Comparison of ENCODE assay signal across 23 cellular contexts in genomic region chrX:19789782-19790181, GRCh38.
DNase-seq lines count a peak whose midpoint lies in the region; ATAC-seq and TF ChIP-seq lines count a peak whose summit lies in the region.
"Had no signal": no experiment of that assay in that cellular context is flagged by ENCODE, and none has a peak within 500 bp of the region (broad histone marks: within the 10 kb centered on the region; RNA-seq: fewer than 3 reads in every experiment).

No MANE protein-coding gene starts in this region.

- H3K27me3 Mint-ChIP-seq in CD4-positive, alpha-beta T cell, result no peaks in the 10 kb centered on the region
- H3K27me3 Mint-ChIP-seq in T-cell, result peaks cover 0 to 4% of the 10 kb centered on the region in 2 donors
- H3K27me3 Mint-ChIP-seq in immature natural killer cell (ENCODE audit: low read depth in 3 of 3), result peaks cover 0 to 3% (median 1%) of the 10 kb centered on the region in 3 donors
- H3K27me3 Mint-ChIP-seq: progenitor cell of endocrine pancreas had no signal

- H3K36me3 ChIP-seq in BLaER1 treated with 17β-estradiol and CSF1 and Interleukin-3, amounts not matched to agents 10 nM and 100 nM, result peaks cover 0 to 21% (median 11%) of the 10 kb centered on the region in 11 experiments; a peak in 12 of 22 replicates
- H3K36me3 ChIP-seq: lower lobe of right lung, neutrophil, upper lobe of right lung had no signal

- H3K9me3 ChIP-seq in BLaER1 treated with 17β-estradiol and CSF1 and Interleukin-3, amounts not matched to agents 10 nM and 100 nM (replicated peaks in 1 of 11), result peaks cover 11 to 40% (median 29%) of the 10 kb centered on the region in 11 experiments; a peak in 20 of 22 replicates
- H3K9me3 ChIP-seq in CD4-positive, alpha-beta T cell (ENCODE audit: control insufficient read depth, low read length), result no peaks in the 10 kb centered on the region
- H3K9me3 ChIP-seq: lower lobe of right lung, neutrophil, SK-N-SH, upper lobe of right lung had no signal

- no peak for TF ChIP-seq CTCF in CD4-positive, alpha-beta T cell (IDR thresholded peaks at IDR 0.05)

- peaks cover 62% of the 10 kb centered on the region for H3K36me3 Mint-ChIP-seq in CD4-positive, alpha-beta T cell (ENCODE audit: low read depth)
- H3K36me3 Mint-ChIP-seq in T-cell, result peaks cover 22% of the 10 kb centered on the region
- H3K36me3 Mint-ChIP-seq in immature natural killer cell, result no peaks in the 10 kb centered on the region

- CTCF ChIA-PET in CD4-positive, alpha-beta T cell (lab: Charles Lee), result no interaction called here
- CTCF ChIA-PET in T-cell (lab: Charles Lee), result no interaction called here

- H3K9ac ChIP-seq in BLaER1 treated with 17β-estradiol and CSF1 and Interleukin-3, amounts not matched to agents 10 nM and 100 nM, result peak overlapping the region in 2 of 11 experiments; percentile 47 to 59; a peak in 4 of 22 replicates
- H3K9ac ChIP-seq: SK-N-SH had no signal

- peak overlapping the region; percentile 46 to 82 (median 64) for H3K4me2 ChIP-seq in BLaER1 treated with 17β-estradiol and CSF1 and Interleukin-3, amounts not matched to agents 10 nM and 100 nM
- H3K4me2 ChIP-seq: SK-N-SH had no signal

- peaks cover 71% of the 10 kb centered on the region for H3K4me1 Mint-ChIP-seq in CD4-positive, alpha-beta T cell (ENCODE audit: low read depth)
- H3K4me1 Mint-ChIP-seq in T-cell (peaks cover 48 to 74% (median 73%) of the 10 kb centered on the region in 3 donors), immature natural killer cell (peaks cover 59 to 74% of the 10 kb centered on the region in 2 donors)

- H3K27me3 ChIP-seq in BLaER1 treated with 17β-estradiol and CSF1 and Interleukin-3, amounts not matched to agents 10 nM and 100 nM, result no peaks in the 10 kb centered on the region
- no peaks in the 10 kb centered on the region for H3K27me3 ChIP-seq in CD4-positive, alpha-beta T cell (ENCODE audit: control insufficient read depth, insufficient read depth, low read length)
- H3K27me3 ChIP-seq: neutrophil, upper lobe of right lung had no signal

- no peak overlapping the region for H3K4me3 Mint-ChIP-seq in CD4-positive, alpha-beta T cell
- peak overlapping the region in 1 of 3 donors; percentile 35 for H3K4me3 Mint-ChIP-seq in T-cell
- H3K4me3 Mint-ChIP-seq in immature natural killer cell, result no peak overlapping the region

- POLR2A ChIA-PET in CD4-positive, alpha-beta T cell (lab: Charles Lee), result no interaction called here
- POLR2A ChIA-PET in T-cell (lab: Charles Lee), result interaction anchor here in 1 of 2 donors (0.6 kb wide), 1 partner anchor 67 kb away, joined by 8 read pairs; no protein-coding TSS in a partner anchor

- peaks cover 11 to 51% (median 20%) of the 10 kb centered on the region in 10 experiments for H3K4me1 ChIP-seq in BLaER1 treated with 17β-estradiol and CSF1 and Interleukin-3, amounts not matched to agents 10 nM and 100 nM
- H3K4me1 ChIP-seq: lower lobe of right lung, upper lobe of right lung had no signal

- no peak overlapping the region for H3K4me3 ChIP-seq in BLaER1 treated with 17β-estradiol and CSF1 and Interleukin-3, amounts not matched to agents 10 nM and 100 nM
- H3K4me3 ChIP-seq: lower lobe of right lung, upper lobe of right lung had no signal

- peaks cover 0 to 9% (median 0%) of the 10 kb centered on the region in 11 experiments; a peak in 1 of 22 replicates for H4K20me1 ChIP-seq in BLaER1 treated with 17β-estradiol and CSF1 and Interleukin-3, amounts not matched to agents 10 nM and 100 nM

- peaks cover 5% of the 10 kb centered on the region for H3K9me3 Mint-ChIP-seq in CD4-positive, alpha-beta T cell
- H3K9me3 Mint-ChIP-seq in T-cell, result no peaks in the 10 kb centered on the region
- H3K9me3 Mint-ChIP-seq in immature natural killer cell, result no peaks in the 10 kb centered on the region

- intact Hi-C loops in CD4-positive, alpha-beta T cell (cut with DNase I, micrococcal nuclease), result no loop called here

- no peak for DNase-seq in CD4-positive, alpha-beta T cell
- DNase-seq in T-cell, result no peak
- no peak for DNase-seq in immature natural killer cell
- DNase-seq in dermis blood vessel endothelial cell, result no peak
- DNase-seq in UCSD-AML1 (lab: John Stamatoyannopoulos, UW; ENCODE audit: unreplicated experiment), result no peak
- DNase-seq: activated T-cell treated with anti-CD3 and anti-CD28 coated beads, Interleukin-2, amount 50 U/mL, for 48 hours; cerebellar nuclear complex; DMS79; glutamatergic neuron; HCEC 1CT; lower lobe of right lung; NCI-H1105; NCI-H2029 treated with DMSO at 0.1 percent for 48 hours; NCI-H345; NCI-H748 treated with DMSO at 0.1 percent for 48 hours; SK-N-SH; upper lobe of right lung had no signal

- peak overlapping the region; percentile 82 for H3K27ac Mint-ChIP-seq in CD4-positive, alpha-beta T cell
- H3K27ac Mint-ChIP-seq in T-cell (peak overlapping the region; percentile 66 to 78), immature natural killer cell (peak overlapping the region in 5 of 6 donors; percentile 25 to 80 (median 63))

- no peak for ATAC-seq in CD4-positive, alpha-beta T cell (ENCODE audit: poor library complexity)
- ATAC-seq in T-cell (replicated peaks in 1 of 4) (no peak), HG03565 (IDR thresholded peaks at IDR 0.05; ENCODE audit: unreplicated experiment) (no peak), HG03045 (IDR thresholded peaks at IDR 0.05; ENCODE audit: unreplicated experiment) (no peak)
- ATAC-seq: lower lobe of right lung, sciatic nerve, upper lobe of right lung had no signal

- peak overlapping the region in 5 of 11 experiments; percentile 4 to 52 (median 6); a peak in 6 of 22 replicates for H3K27ac ChIP-seq in BLaER1 treated with 17β-estradiol and CSF1 and Interleukin-3, amounts not matched to agents 10 nM and 100 nM
- H3K27ac ChIP-seq in CD4-positive, alpha-beta T cell (ENCODE audit: low read depth, low read length), result no peak overlapping the region
- H3K27ac ChIP-seq: lower lobe of right lung, upper lobe of right lung had no signal
